ENCODE assay signal across 19 cellular contexts in the genomic region with DNA sequence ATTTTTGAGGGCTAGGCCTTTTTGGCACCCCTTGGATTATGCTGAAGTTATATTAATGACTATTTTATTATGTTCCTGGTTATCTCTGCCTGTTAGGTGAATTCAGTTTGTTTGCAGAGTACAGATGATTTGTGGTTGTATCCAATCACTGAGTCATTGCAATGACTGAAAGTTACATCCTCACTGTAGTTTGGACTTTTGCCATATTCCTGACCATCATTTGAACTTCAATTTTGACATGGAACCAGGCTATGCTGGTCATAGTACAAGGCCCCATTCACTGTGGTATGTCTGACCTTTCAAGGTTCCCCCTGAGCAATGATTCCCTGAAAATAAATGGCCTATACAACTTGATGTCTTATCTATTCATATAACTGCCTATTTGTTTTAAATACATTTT.
A peak's percentile ranks its signal among the peaks of the same experiment; 100 is the strongest.
DNase-seq lines count a peak whose midpoint lies in the region; ATAC-seq and TF ChIP-seq lines count a peak whose summit lies in the region.
"Had no signal": no experiment of that assay in that cellular context is flagged by ENCODE, and none has a peak within 500 bp of the region (broad histone marks: within the 10 kb centered on the region; RNA-seq: fewer than 3 reads in every experiment).

No MANE protein-coding gene starts in this region.

- H3K27ac ChIP-seq in mammary epithelial cell (ENCODE audit: insufficient read depth, low read depth, low read length): no peak overlapping the region
- H3K27ac ChIP-seq: ascending aorta, SJSA1 had no signal

- no peak overlapping the region for H3K4me3 Mint-ChIP-seq in stimulated activated memory B cell treated with anti-CD40 and anti-IgM and Interleukin-4, amounts not matched to agents 10 μg/mL and 1 μg/mL and 100 μg/mL, for 72 hours
- H3K4me3 Mint-ChIP-seq: activated CD4-positive, alpha-beta T cell treated with anti-CD3 and anti-CD28 coated beads, Interleukin-2, amount 10 ng/mL, durations not matched to agents 24 days and 14 days; CD4-positive, alpha-beta T cell had no signal

- H3K4me3 ChIP-seq in mammary epithelial cell (replicated peaks in 1 of 3; ENCODE audit: insufficient read depth in 1 of 3, low read depth in 2 of 3, low read length in 3 of 3): no peak overlapping the region
- H3K4me3 ChIP-seq: ascending aorta, SJSA1 had no signal

- H3K4me1 ChIP-seq in mammary epithelial cell (ENCODE audit: insufficient read depth, low read length): no peaks in the 10 kb centered on the region
- H3K4me1 ChIP-seq: ascending aorta, SJSA1 had no signal

- no peaks in the 10 kb centered on the region for H3K79me2 ChIP-seq in mammary epithelial cell (ENCODE audit: insufficient read depth, low read length)

- H3K36me3 Mint-ChIP-seq in stimulated activated memory B cell treated with anti-CD40 and anti-IgM and Interleukin-4, amounts not matched to agents 10 μg/mL and 1 μg/mL and 100 μg/mL, for 72 hours: no peaks in the 10 kb centered on the region

- no peaks in the 10 kb centered on the region for H3K9me3 Mint-ChIP-seq in stimulated activated memory B cell treated with anti-CD40 and anti-IgM and Interleukin-4, amounts not matched to agents 10 μg/mL and 1 μg/mL and 100 μg/mL, for 72 hours
- H3K9me3 Mint-ChIP-seq: activated CD4-positive, alpha-beta T cell treated with anti-CD3 and anti-CD28 coated beads, Interleukin-2, amount 10 ng/mL, durations not matched to agents 24 days and 14 days; CD4-positive, alpha-beta T cell had no signal

- H3K36me3 ChIP-seq in mammary epithelial cell (ENCODE audit: insufficient read depth, low read length): no peaks in the 10 kb centered on the region
- H3K36me3 ChIP-seq: ascending aorta, SJSA1 had no signal

- no peaks in the 10 kb centered on the region for H3K27me3 Mint-ChIP-seq in stimulated activated memory B cell treated with anti-CD40 and anti-IgM and Interleukin-4, amounts not matched to agents 10 μg/mL and 1 μg/mL and 100 μg/mL, for 72 hours
- H3K27me3 Mint-ChIP-seq: CD4-positive, alpha-beta T cell had no signal

- ATAC-seq in GM21360 (IDR thresholded peaks at IDR 0.05; ENCODE audit: unreplicated experiment): no peak
- ATAC-seq in stimulated activated memory B cell treated with anti-CD40 and anti-IgM and Interleukin-4, amounts not matched to agents 10 μg/mL and 1 μg/mL and 100 μg/mL, for 72 hours: no peak
- ATAC-seq in Right ventricle myocardium inferior: no peak
- ATAC-seq: left lobe of liver had no signal

- intact Hi-C loops in mammary epithelial cell (cut with micrococcal nuclease) (no loop called here), Right ventricle myocardium inferior (cut with DNase I) (no loop called here)

- no peaks in the 10 kb centered on the region for H3K27me3 ChIP-seq in mammary epithelial cell (ENCODE audit: insufficient read depth, low read length)
- H3K27me3 ChIP-seq: ascending aorta, SJSA1 had no signal

- H4K20me1 ChIP-seq in mammary epithelial cell (ENCODE audit: insufficient read depth, low read length): no peaks in the 10 kb centered on the region

- no peak overlapping the region for H3K27ac Mint-ChIP-seq in stimulated activated memory B cell treated with anti-CD40 and anti-IgM and Interleukin-4, amounts not matched to agents 10 μg/mL and 1 μg/mL and 100 μg/mL, for 72 hours
- H3K27ac Mint-ChIP-seq: activated CD4-positive, alpha-beta T cell treated with anti-CD3 and anti-CD28 coated beads, Interleukin-2, amount 10 ng/mL, durations not matched to agents 24 days and 14 days; CD4-positive, alpha-beta T cell had no signal

- H3K9ac ChIP-seq in mammary epithelial cell (ENCODE audit: insufficient read depth, low read length): no peak overlapping the region

- no TSS peak for BruUV-seq in mammary epithelial cell (replicated peaks; lab: Mats Ljungman, UMichigan)

- dilution Hi-C loops in mammary epithelial cell (cut with HindIII; ENCODE audit: low sequenced_read_pairs): no loop called here

- H3K4me1 Mint-ChIP-seq in stimulated activated memory B cell treated with anti-CD40 and anti-IgM and Interleukin-4, amounts not matched to agents 10 μg/mL and 1 μg/mL and 100 μg/mL, for 72 hours: peaks cover 6% of the 10 kb centered on the region
- H3K4me1 Mint-ChIP-seq: activated CD4-positive, alpha-beta T cell treated with anti-CD3 and anti-CD28 coated beads, Interleukin-2, amount 10 ng/mL, durations not matched to agents 24 days and 14 days had no signal

- H3K9me3 ChIP-seq in mammary epithelial cell (replicated peaks; ENCODE audit: insufficient read depth, low read length): no peaks in the 10 kb centered on the region
- H3K9me3 ChIP-seq: ascending aorta, SJSA1 had no signal

- DNase-seq in COLO829 (ENCODE audit: low spot score): peak; percentile 83
- DNase-seq in MV-4-11 (lab: John Stamatoyannopoulos, UW): peak; percentile 3
- DNase-seq in mammary epithelial cell: peak; percentile 51
- DNase-seq in foreskin melanocyte: peak; percentile 98
- no peak for DNase-seq in activated CD4-positive, CD25-positive, alpha-beta regulatory T cell (lab: John Stamatoyannopoulos, UW)
- DNase-seq in Right ventricle myocardium inferior (ENCODE audit: missing footprints): no peak
- DNase-seq: ACHN; activated CD4-positive, alpha-beta T cell treated with anti-CD3 and anti-CD28 coated beads, Interleukin-2, amount 10 ng/mL, durations not matched to agents 24 days and 14 days; activated CD8-positive, alpha-beta memory T cell treated with anti-CD3 and anti-CD28 coated beads, Interleukin-2, amount 50 U/mL, for 4 hours; CD4-positive, alpha-beta T cell; DND-41; NCI-H345; stimulated activated CD4-positive, alpha-beta T cell treated with anti-CD3 and anti-CD28 coated beads, Interleukin-1b, Interleukin-23, amount 100 ng/mL, for 48 hours; T1000 had no signal

- TF ChIP-seq CTCF in mammary epithelial cell (conservative IDR thresholded peaks at IDR 0.05 in 1 of 2, IDR thresholded peaks at IDR 0.05 in 1 of 2; ENCODE audit: extremely low read depth in 1 of 2, insufficient read depth in 1 of 2, low read depth in 1 of 2, low read length in 2 of 2): no peak

- CTCF ChIA-PET in mammary epithelial cell (lab: Charles Lee; ENCODE audit: low non-redundant PET): no interaction called here

- in situ Hi-C loops in mammary epithelial cell (cut with MboI; ENCODE audit: low sequenced_read_pairs in 2 of 2): no loop called here

- H2AFZ ChIP-seq in mammary epithelial cell (ENCODE audit: low read depth, low read length): no peak overlapping the region

- H3K4me2 ChIP-seq in mammary epithelial cell (ENCODE audit: insufficient read depth, low read depth, low read length): no peak overlapping the region

Comparison
In these comparisons a context has a peak if more than half of its experiments do, and no peak if none do; other contexts are left out.
1. DNase-seq: peak in COLO829 (single experiment), MV-4-11 (single experiment), mammary epithelial cell (single experiment) and foreskin melanocyte (single experiment); none in activated CD4-positive, CD25-positive, alpha-beta regulatory T cell (0 of 4) and Right ventricle myocardium inferior (single experiment).